Comparison of ENCODE assay signal across 9 cellular contexts in the genomic region with DNA sequence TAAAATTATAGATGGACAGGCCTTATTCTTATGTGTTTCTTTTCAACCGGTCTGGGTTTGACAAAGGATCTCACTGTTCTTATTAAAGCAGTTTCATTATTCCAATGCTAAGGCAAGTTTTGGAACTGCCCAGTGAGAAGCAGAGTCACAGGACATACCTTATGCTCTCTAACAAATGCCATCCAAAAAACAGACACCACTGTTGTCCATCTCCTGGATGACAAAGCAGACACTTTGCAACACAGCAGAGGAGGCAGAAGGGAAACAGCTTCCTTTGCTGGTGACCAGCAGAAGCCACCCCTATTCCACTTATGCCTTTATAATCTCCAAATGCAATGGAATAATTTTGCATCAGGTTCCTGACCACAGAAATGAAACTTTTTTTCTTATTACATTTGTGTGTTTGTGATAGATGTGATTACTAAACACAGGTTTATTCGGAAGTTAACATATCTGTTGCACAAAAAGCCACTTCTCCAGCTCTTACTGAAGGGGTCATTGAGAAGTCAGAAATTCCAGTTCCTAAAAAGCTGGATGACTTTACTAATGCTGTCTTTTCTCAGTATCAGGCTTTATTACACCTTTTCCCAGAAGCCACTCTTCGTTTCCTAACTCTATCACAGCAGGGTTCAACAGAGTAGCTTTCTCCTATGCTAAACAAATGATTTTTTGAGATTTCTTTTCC.
DNase-seq lines count a peak whose midpoint lies in the region; ATAC-seq and TF ChIP-seq lines count a peak whose summit lies in the region.
"Had no signal": no experiment of that assay in that cellular context is flagged by ENCODE, and none has a peak within 500 bp of the region (broad histone marks: within the 10 kb centered on the region; RNA-seq: fewer than 3 reads in every experiment).

No MANE protein-coding gene starts in this region.

- H3K27me3 ChIP-seq in effector memory CD4-positive, alpha-beta T cell (replicated peaks; ENCODE audit: control insufficient read depth, insufficient read depth, low read length, poor library complexity, severe bottlenecking): no peaks in the 10 kb centered on the region
- no peaks in the 10 kb centered on the region for H3K27me3 ChIP-seq in spleen (replicated peaks in 1 of 7)
- H3K27me3 ChIP-seq: SJCRH30 had no signal

- no peaks in the 10 kb centered on the region for H3K9me3 ChIP-seq in effector memory CD4-positive, alpha-beta T cell (ENCODE audit: control insufficient read depth, low read length)
- H3K9me3 ChIP-seq in spleen: no peaks in the 10 kb centered on the region
- H3K9me3 ChIP-seq: SJCRH30 had no signal

- in situ Hi-C loops in G401 (cut with HindIII; ENCODE audit: low sequenced_read_pairs) (no loop called here), SK-MEL-5 (cut with HindIII; ENCODE audit: low pct_unique_long_range_greater_than_20kb, low sequenced_read_pairs) (no loop called here)

- peak overlapping the region; percentile 67 for H3K27ac ChIP-seq in effector memory CD4-positive, alpha-beta T cell (ENCODE audit: insufficient read depth, low read length, poor library complexity, severe bottlenecking)
- peak overlapping the region; percentile 54 to 92 (median 83) for H3K27ac ChIP-seq in spleen
- H3K27ac ChIP-seq: SJCRH30 had no signal

- TF ChIP-seq CTCF in spleen (IDR thresholded peaks at IDR 0.05 in 8 of 11, conservative IDR thresholded peaks at IDR 0.05 in 3 of 11): no peak

- intact Hi-C loops in spleen (cut with DNase I; ENCODE audit: low total_unique reads): loop anchor here (10.0 kb wide), 1 partner anchor 105 kb away; no protein-coding TSS in a partner anchor

- H3K36me3 ChIP-seq in effector memory CD4-positive, alpha-beta T cell (ENCODE audit: control insufficient read depth, insufficient read depth, low read length): no peaks in the 10 kb centered on the region
- no peaks in the 10 kb centered on the region for H3K36me3 ChIP-seq in spleen

- no peak for TF ChIP-seq POLR2A in spleen (IDR thresholded peaks at IDR 0.05)

- DNase-seq in G401 (ENCODE audit: low spot score) (peak; percentile 81), SK-MEL-5 (ENCODE audit: low read depth, low spot score) (peak; percentile 94), spleen (no peak), NCI-H1436 (lab: John Stamatoyannopoulos, UW) (no peak)
- DNase-seq in effector memory CD4-positive, alpha-beta T cell: no peak
- DNase-seq: EL had no signal

- ATAC-seq in GM19324 (IDR thresholded peaks at IDR 0.05; ENCODE audit: low FRiP score, unreplicated experiment) (no peak), GM18870 (IDR thresholded peaks at IDR 0.05; ENCODE audit: unreplicated experiment) (no peak)

- H3K4me3 ChIP-seq in effector memory CD4-positive, alpha-beta T cell (ENCODE audit: insufficient read depth, low read depth, low read length, poor library complexity, severe bottlenecking): no peak overlapping the region
- no peak overlapping the region for H3K4me3 ChIP-seq in spleen
- H3K4me3 ChIP-seq: SJCRH30 had no signal

- peaks cover 51% of the 10 kb centered on the region for H3K4me1 ChIP-seq in effector memory CD4-positive, alpha-beta T cell (ENCODE audit: control insufficient read depth, insufficient read depth, low read length, poor library complexity, severe bottlenecking)
- H3K4me1 ChIP-seq in spleen: peaks cover 9 to 63% (median 43%) of the 10 kb centered on the region in 6 donors

- WGBS in spleen, 5 donors: 66 to 87% (median 75%) methylated on average over 3 of the region's 3 CpGs

Comparison
In these comparisons a context has a peak if more than half of its experiments do, and no peak if none do; other contexts are left out.
1. DNase-seq: peak in G401 (single experiment) and SK-MEL-5 (single experiment); none in effector memory CD4-positive, alpha-beta T cell (0 of 3), spleen (single experiment) and NCI-H1436 (single experiment).